In the genomic region with DNA sequence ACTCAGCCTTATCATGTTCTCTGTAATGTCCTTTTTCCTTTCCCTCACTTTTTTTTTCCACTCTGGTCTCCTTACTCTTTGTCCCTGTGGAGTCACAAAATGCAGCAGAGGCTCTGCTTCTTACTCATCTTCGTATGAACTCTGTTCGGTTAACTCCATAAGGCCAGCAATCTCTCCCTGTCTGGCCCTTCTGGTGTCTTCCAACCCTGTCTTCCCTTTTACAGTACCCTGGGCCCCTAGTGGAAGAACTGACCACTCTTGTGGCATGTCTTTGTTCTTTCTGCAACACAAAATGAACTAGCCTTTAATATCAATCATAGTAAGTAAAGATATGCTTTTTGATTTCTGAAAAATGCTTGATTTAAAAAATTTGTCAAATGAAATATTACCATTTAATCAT, we compare ENCODE assay signal across 1 cellular context.
TF ChIP-seq lines count a peak whose summit lies in the region.

No MANE protein-coding gene starts in this region.

TF ChIP-seq in GM12878, 131 proteins besides CTCF, POLR2A, EP300 and RAD21:
- TF ChIP-seq, protein P1, sequence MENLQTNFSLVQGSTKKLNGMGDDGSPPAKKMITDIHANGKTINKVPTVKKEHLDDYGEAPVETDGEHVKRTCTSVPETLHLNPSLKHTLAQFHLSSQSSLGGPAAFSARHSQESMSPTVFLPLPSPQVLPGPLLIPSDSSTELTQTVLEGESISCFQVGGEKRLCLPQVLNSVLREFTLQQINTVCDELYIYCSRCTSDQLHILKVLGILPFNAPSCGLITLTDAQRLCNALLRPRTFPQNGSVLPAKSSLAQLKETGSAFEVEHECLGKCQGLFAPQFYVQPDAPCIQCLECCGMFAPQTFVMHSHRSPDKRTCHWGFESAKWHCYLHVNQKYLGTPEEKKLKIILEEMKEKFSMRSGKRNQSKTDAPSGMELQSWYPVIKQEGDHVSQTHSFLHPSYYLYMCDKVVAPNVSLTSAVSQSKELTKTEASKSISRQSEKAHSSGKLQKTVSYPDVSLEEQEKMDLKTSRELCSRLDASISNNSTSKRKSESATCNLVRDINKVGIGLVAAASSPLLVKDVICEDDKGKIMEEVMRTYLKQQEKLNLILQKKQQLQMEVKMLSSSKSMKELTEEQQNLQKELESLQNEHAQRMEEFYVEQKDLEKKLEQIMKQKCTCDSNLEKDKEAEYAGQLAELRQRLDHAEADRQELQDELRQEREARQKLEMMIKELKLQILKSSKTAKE (IDR thresholded peaks at IDR 0.05; ENCODE audit: low read depth, poor library complexity, severe bottlenecking): no peak
- TF ChIP-seq, protein P2, sequence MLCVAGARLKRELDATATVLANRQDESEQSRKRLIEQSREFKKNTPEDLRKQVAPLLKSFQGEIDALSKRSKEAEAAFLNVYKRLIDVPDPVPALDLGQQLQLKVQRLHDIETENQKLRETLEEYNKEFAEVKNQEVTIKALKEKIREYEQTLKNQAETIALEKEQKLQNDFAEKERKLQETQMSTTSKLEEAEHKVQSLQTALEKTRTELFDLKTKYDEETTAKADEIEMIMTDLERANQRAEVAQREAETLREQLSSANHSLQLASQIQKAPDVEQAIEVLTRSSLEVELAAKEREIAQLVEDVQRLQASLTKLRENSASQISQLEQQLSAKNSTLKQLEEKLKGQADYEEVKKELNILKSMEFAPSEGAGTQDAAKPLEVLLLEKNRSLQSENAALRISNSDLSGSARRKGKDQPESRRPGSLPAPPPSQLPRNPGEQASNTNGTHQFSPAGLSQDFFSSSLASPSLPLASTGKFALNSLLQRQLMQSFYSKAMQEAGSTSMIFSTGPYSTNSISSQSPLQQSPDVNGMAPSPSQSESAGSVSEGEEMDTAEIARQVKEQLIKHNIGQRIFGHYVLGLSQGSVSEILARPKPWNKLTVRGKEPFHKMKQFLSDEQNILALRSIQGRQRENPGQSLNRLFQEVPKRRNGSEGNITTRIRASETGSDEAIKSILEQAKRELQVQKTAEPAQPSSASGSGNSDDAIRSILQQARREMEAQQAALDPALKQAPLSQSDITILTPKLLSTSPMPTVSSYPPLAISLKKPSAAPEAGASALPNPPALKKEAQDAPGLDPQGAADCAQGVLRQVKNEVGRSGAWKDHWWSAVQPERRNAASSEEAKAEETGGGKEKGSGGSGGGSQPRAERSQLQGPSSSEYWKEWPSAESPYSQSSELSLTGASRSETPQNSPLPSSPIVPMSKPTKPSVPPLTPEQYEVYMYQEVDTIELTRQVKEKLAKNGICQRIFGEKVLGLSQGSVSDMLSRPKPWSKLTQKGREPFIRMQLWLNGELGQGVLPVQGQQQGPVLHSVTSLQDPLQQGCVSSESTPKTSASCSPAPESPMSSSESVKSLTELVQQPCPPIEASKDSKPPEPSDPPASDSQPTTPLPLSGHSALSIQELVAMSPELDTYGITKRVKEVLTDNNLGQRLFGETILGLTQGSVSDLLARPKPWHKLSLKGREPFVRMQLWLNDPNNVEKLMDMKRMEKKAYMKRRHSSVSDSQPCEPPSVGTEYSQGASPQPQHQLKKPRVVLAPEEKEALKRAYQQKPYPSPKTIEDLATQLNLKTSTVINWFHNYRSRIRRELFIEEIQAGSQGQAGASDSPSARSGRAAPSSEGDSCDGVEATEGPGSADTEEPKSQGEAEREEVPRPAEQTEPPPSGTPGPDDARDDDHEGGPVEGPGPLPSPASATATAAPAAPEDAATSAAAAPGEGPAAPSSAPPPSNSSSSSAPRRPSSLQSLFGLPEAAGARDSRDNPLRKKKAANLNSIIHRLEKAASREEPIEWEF (IDR thresholded peaks at IDR 0.05; ENCODE audit: insufficient replicate concordance, low read depth, low read length): no peak
- TF ChIP-seq, protein P3, sequence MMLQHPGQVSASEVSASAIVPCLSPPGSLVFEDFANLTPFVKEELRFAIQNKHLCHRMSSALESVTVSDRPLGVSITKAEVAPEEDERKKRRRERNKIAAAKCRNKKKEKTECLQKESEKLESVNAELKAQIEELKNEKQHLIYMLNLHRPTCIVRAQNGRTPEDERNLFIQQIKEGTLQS (IDR thresholded peaks at IDR 0.05; ENCODE audit: borderline replicate concordance, extremely low read depth, low read depth, low read length): no peak
- no peak for TF ChIP-seq BCL11A (IDR thresholded peaks at IDR 0.05; ENCODE audit: low read depth, low read length)
- no peak for TF ChIP-seq ESRRA (IDR thresholded peaks at IDR 0.05; ENCODE audit: low read length)
- TF ChIP-seq KDM1A (IDR thresholded peaks at IDR 0.05; ENCODE audit: borderline replicate concordance): no peak
- no peak for TF ChIP-seq HCFC1 (IDR thresholded peaks at IDR 0.05; ENCODE audit: low read length)
- TF ChIP-seq MYC (IDR thresholded peaks at IDR 0.05; ENCODE audit: insufficient read depth, insufficient read length, insufficient replicate concordance, low read length, severe bottlenecking): no peak
- TF ChIP-seq BMI1 (IDR thresholded peaks at IDR 0.05; ENCODE audit: borderline replicate concordance): no peak
- TF ChIP-seq ASH2L (IDR thresholded peaks at IDR 0.05; ENCODE audit: borderline replicate concordance, low read depth): no peak
- TF ChIP-seq, protein P4, sequence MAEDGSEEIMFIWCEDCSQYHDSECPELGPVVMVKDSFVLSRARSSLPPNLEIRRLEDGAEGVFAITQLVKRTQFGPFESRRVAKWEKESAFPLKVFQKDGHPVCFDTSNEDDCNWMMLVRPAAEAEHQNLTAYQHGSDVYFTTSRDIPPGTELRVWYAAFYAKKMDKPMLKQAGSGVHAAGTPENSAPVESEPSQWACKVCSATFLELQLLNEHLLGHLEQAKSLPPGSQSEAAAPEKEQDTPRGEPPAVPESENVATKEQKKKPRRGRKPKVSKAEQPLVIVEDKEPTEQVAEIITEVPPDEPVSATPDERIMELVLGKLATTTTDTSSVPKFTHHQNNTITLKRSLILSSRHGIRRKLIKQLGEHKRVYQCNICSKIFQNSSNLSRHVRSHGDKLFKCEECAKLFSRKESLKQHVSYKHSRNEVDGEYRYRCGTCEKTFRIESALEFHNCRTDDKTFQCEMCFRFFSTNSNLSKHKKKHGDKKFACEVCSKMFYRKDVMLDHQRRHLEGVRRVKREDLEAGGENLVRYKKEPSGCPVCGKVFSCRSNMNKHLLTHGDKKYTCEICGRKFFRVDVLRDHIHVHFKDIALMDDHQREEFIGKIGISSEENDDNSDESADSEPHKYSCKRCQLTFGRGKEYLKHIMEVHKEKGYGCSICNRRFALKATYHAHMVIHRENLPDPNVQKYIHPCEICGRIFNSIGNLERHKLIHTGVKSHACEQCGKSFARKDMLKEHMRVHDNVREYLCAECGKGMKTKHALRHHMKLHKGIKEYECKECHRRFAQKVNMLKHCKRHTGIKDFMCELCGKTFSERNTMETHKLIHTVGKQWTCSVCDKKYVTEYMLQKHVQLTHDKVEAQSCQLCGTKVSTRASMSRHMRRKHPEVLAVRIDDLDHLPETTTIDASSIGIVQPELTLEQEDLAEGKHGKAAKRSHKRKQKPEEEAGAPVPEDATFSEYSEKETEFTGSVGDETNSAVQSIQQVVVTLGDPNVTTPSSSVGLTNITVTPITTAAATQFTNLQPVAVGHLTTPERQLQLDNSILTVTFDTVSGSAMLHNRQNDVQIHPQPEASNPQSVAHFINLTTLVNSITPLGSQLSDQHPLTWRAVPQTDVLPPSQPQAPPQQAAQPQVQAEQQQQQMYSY (CRISPR knock-in tag; IDR thresholded peaks at IDR 0.05): no peak
- TF ChIP-seq, protein P5, sequence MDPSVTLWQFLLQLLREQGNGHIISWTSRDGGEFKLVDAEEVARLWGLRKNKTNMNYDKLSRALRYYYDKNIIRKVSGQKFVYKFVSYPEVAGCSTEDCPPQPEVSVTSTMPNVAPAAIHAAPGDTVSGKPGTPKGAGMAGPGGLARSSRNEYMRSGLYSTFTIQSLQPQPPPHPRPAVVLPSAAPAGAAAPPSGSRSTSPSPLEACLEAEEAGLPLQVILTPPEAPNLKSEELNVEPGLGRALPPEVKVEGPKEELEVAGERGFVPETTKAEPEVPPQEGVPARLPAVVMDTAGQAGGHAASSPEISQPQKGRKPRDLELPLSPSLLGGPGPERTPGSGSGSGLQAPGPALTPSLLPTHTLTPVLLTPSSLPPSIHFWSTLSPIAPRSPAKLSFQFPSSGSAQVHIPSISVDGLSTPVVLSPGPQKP (IDR thresholded peaks at IDR 0.05; ENCODE audit: low read depth, low read length): no peak
TF ChIP-seq in GM12878: peak in this region for 0.
